ENCODE assay signal across 24 cellular contexts in genomic region chr1:179047637-179048002, GRCh38. TPM values are rescaled to one million over a fixed set of nuclear protein-coding genes. Genes with fewer than 3 reads are reported as not detected.
A peak's percentile ranks its signal among the peaks of the same experiment; 100 is the strongest.
DNase-seq lines count a peak whose midpoint lies in the region; TF ChIP-seq lines count a peak whose summit lies in the region.
"Had no signal": no experiment of that assay in that cellular context is flagged by ENCODE, and none has a peak within 500 bp of the region (broad histone marks: within the 10 kb centered on the region; RNA-seq: fewer than 3 reads in every experiment).

No MANE protein-coding gene starts in this region.

- DNase-seq in activated CD4-positive, alpha-beta T cell treated with anti-CD3 and anti-CD28 coated beads, Interleukin-2, amount 10 ng/mL, durations not matched to agents 7 days and 5 days = no peak
- DNase-seq in activated CD4-positive, alpha-beta T cell treated with anti-CD3 and anti-CD28 coated beads, Interleukin-2, amount 10 ng/mL, durations not matched to agents 24 days and 14 days = no peak
- no peak for DNase-seq in HEK293T (ENCODE audit: extremely low spot score)
- DNase-seq in WERI-Rb-1 = no peak
- no peak for DNase-seq in nephron progenitor cell
- no peak for DNase-seq in activated CD8-positive, alpha-beta memory T cell treated with anti-CD3 and anti-CD28 coated beads, Interleukin-2, amount 50 U/mL, for 48 hours
- DNase-seq in caudate nucleus (lab: John Stamatoyannopoulos, UW) = no peak
- DNase-seq in NCI-H774 (lab: John Stamatoyannopoulos, UW) = no peak
- DNase-seq: activated CD4-positive, alpha-beta T cell treated with anti-CD3 and anti-CD28 coated beads for 1 hour; activated naive CD4-positive, alpha-beta T cell treated with anti-CD3 and anti-CD28 coated beads, Interleukin-2, amount 10 ng/mL, durations not matched to agents 7 days and 5 days; activated T-cell treated with anti-CD3 and anti-CD28 coated beads, Interleukin-2, amount 50 U/mL, for 48 hours; amniotic stem cell; central memory CD4-positive, alpha-beta T cell; dermis blood vessel endothelial cell; DMS53; lower lobe of right lung; NCI-H1092; NCI-H2081; NCI-H510A; nucleus accumbens; SIG-M5; T-cell; upper lobe of right lung had no signal

- no peaks in the 10 kb centered on the region for H3K9me3 ChIP-seq in WERI-Rb-1 (ENCODE audit: severe bottlenecking)
- H3K9me3 ChIP-seq: gastroesophageal sphincter, lower lobe of right lung, upper lobe of right lung had no signal

- no peaks in the 10 kb centered on the region for H3K27me3 Mint-ChIP-seq in activated CD4-positive, alpha-beta T cell treated with anti-CD3 and anti-CD28 coated beads, Interleukin-2, amount 10 ng/mL, durations not matched to agents 7 days and 5 days
- H3K27me3 Mint-ChIP-seq in activated CD4-positive, alpha-beta T cell treated with anti-CD3 and anti-CD28 coated beads, Interleukin-2, amount 10 ng/mL, durations not matched to agents 24 days and 14 days = no peaks in the 10 kb centered on the region
- H3K27me3 Mint-ChIP-seq in nephron progenitor cell (ENCODE audit: low read depth, poor library complexity) = no peaks in the 10 kb centered on the region
- H3K27me3 Mint-ChIP-seq: activated naive CD4-positive, alpha-beta T cell treated with anti-CD3 and anti-CD28 coated beads, Interleukin-2, amount 10 ng/mL, durations not matched to agents 7 days and 5 days; T-cell had no signal

- TF ChIP-seq CTCF in WERI-Rb-1 (IDR thresholded peaks at IDR 0.05; ENCODE audit: low read depth, low read length) (no peak), nephron progenitor cell (IDR thresholded peaks at IDR 0.05) (no peak)

- POLR2A ChIA-PET in activated CD4-positive, alpha-beta T cell treated with anti-CD3 and anti-CD28 coated beads, Interleukin-2, amount 10 ng/mL, durations not matched to agents 7 days and 5 days (lab: Charles Lee) = no interaction called here
- POLR2A ChIA-PET in HEK293T (lab: Yijun Ruan, JAX) = no interaction called here

- no peak overlapping the region for H3K4me3 Mint-ChIP-seq in activated CD4-positive, alpha-beta T cell treated with anti-CD3 and anti-CD28 coated beads, Interleukin-2, amount 10 ng/mL, durations not matched to agents 7 days and 5 days
- H3K4me3 Mint-ChIP-seq in activated CD4-positive, alpha-beta T cell treated with anti-CD3 and anti-CD28 coated beads, Interleukin-2, amount 10 ng/mL, durations not matched to agents 24 days and 14 days = no peak overlapping the region
- no peak overlapping the region for H3K4me3 Mint-ChIP-seq in nephron progenitor cell
- H3K4me3 Mint-ChIP-seq: activated naive CD4-positive, alpha-beta T cell treated with anti-CD3 and anti-CD28 coated beads, Interleukin-2, amount 10 ng/mL, durations not matched to agents 7 days and 5 days; T-cell had no signal

- H3K36me3 Mint-ChIP-seq in activated CD4-positive, alpha-beta T cell treated with anti-CD3 and anti-CD28 coated beads, Interleukin-2, amount 10 ng/mL, durations not matched to agents 7 days and 5 days (ENCODE audit: low read depth) = peaks cover 11% of the 10 kb centered on the region
- peaks cover 9% of the 10 kb centered on the region for H3K36me3 Mint-ChIP-seq in activated CD4-positive, alpha-beta T cell treated with anti-CD3 and anti-CD28 coated beads, Interleukin-2, amount 10 ng/mL, durations not matched to agents 24 days and 14 days (ENCODE audit: low read depth)
- H3K36me3 Mint-ChIP-seq in nephron progenitor cell (ENCODE audit: low read depth) = peaks cover 41% of the 10 kb centered on the region

- peaks cover 24% of the 10 kb centered on the region for H3K36me3 ChIP-seq in WERI-Rb-1
- H3K36me3 ChIP-seq: upper lobe of right lung had no signal

- H3K4me3 ChIP-seq in WERI-Rb-1 (ENCODE audit: low read depth, low read length) = no peak overlapping the region
- H3K4me3 ChIP-seq: gastroesophageal sphincter, lower lobe of right lung, upper lobe of right lung had no signal

- no peaks in the 10 kb centered on the region for H3K9me3 Mint-ChIP-seq in activated CD4-positive, alpha-beta T cell treated with anti-CD3 and anti-CD28 coated beads, Interleukin-2, amount 10 ng/mL, durations not matched to agents 7 days and 5 days
- H3K9me3 Mint-ChIP-seq in activated CD4-positive, alpha-beta T cell treated with anti-CD3 and anti-CD28 coated beads, Interleukin-2, amount 10 ng/mL, durations not matched to agents 24 days and 14 days = no peaks in the 10 kb centered on the region
- peaks cover 11% of the 10 kb centered on the region for H3K9me3 Mint-ChIP-seq in nephron progenitor cell
- H3K9me3 Mint-ChIP-seq: activated naive CD4-positive, alpha-beta T cell treated with anti-CD3 and anti-CD28 coated beads, Interleukin-2, amount 10 ng/mL, durations not matched to agents 7 days and 5 days; T-cell had no signal

- CTCF ChIA-PET in activated CD4-positive, alpha-beta T cell treated with anti-CD3 and anti-CD28 coated beads, Interleukin-2, amount 10 ng/mL, durations not matched to agents 7 days and 5 days (lab: Charles Lee) = no interaction called here
- CTCF ChIA-PET in HEK293T (lab: Yijun Ruan, JAX) = no interaction called here

- peaks cover 6% of the 10 kb centered on the region for H3K4me1 Mint-ChIP-seq in activated CD4-positive, alpha-beta T cell treated with anti-CD3 and anti-CD28 coated beads, Interleukin-2, amount 10 ng/mL, durations not matched to agents 7 days and 5 days
- peaks cover 6% of the 10 kb centered on the region for H3K4me1 Mint-ChIP-seq in activated CD4-positive, alpha-beta T cell treated with anti-CD3 and anti-CD28 coated beads, Interleukin-2, amount 10 ng/mL, durations not matched to agents 24 days and 14 days
- peaks cover 14% of the 10 kb centered on the region for H3K4me1 Mint-ChIP-seq in nephron progenitor cell
- H3K4me1 Mint-ChIP-seq: activated naive CD4-positive, alpha-beta T cell treated with anti-CD3 and anti-CD28 coated beads, Interleukin-2, amount 10 ng/mL, durations not matched to agents 7 days and 5 days had no signal

- intact Hi-C loops in activated CD4-positive, alpha-beta T cell treated with anti-CD3 and anti-CD28 coated beads, Interleukin-2, amount 10 ng/mL, durations not matched to agents 24 days and 14 days (cut with micrococcal nuclease) = no loop called here

- peak overlapping the region; percentile 1 for H3K27ac Mint-ChIP-seq in activated CD4-positive, alpha-beta T cell treated with anti-CD3 and anti-CD28 coated beads, Interleukin-2, amount 10 ng/mL, durations not matched to agents 7 days and 5 days
- H3K27ac Mint-ChIP-seq in activated CD4-positive, alpha-beta T cell treated with anti-CD3 and anti-CD28 coated beads, Interleukin-2, amount 10 ng/mL, durations not matched to agents 24 days and 14 days = no peak overlapping the region
- peak overlapping the region; percentile 74 for H3K27ac Mint-ChIP-seq in nephron progenitor cell
- H3K27ac Mint-ChIP-seq: T-cell had no signal

- H3K27ac ChIP-seq in WERI-Rb-1 (peak overlapping the region; percentile 3), caudate nucleus (ENCODE audit: low read depth, low read length) (no peak overlapping the region)
- H3K27ac ChIP-seq: gastroesophageal sphincter, lower lobe of right lung, upper lobe of right lung had no signal

- H3K27me3 ChIP-seq in WERI-Rb-1 (ENCODE audit: insufficient read depth, low read depth, severe bottlenecking) = no peaks in the 10 kb centered on the region
- H3K27me3 ChIP-seq: gastroesophageal sphincter, upper lobe of right lung had no signal

TF ChIP-seq in HEK293T, 16 proteins besides CTCF, POLR2A, EP300 and RAD21:
- no peak for TF ChIP-seq L3MBTL2 (conservative IDR thresholded peaks at IDR 0.05)
- TF ChIP-seq ELF4 (IDR thresholded peaks at IDR 0.05) = no peak
- no peak for TF ChIP-seq SP1 (IDR thresholded peaks at IDR 0.05)
- no peak for TF ChIP-seq FOXA1 (IDR thresholded peaks at IDR 0.05)
- no peak for TF ChIP-seq CTBP1 (IDR thresholded peaks at IDR 0.05; ENCODE audit: borderline replicate concordance)
- TF ChIP-seq PKNOX1 (IDR thresholded peaks at IDR 0.05) = peak; percentile 88

RNA-seq across cellular contexts. Expression of gene FAM20B, which starts 21.9 kb away (rescaled TPM):
- 10 to 100 TPM; 25.1 to 31.3 TPM for total RNA-seq in activated CD4-positive, alpha-beta T cell treated with anti-CD3 and anti-CD28 coated beads, Interleukin-2, amount 10 ng/mL, durations not matched to agents 7 days and 5 days
- 40.4 and 45.2 TPM in 2 replicates for total RNA-seq in activated CD4-positive, alpha-beta T cell treated with anti-CD3 and anti-CD28 coated beads, Interleukin-2, amount 10 ng/mL, durations not matched to agents 24 days and 14 days

RNA-seq across cellular contexts. Expression of gene TOR3A, which starts 34.2 kb away (rescaled TPM):
- 10 to 100 TPM; 43.9 to 46.6 TPM for total RNA-seq in activated CD4-positive, alpha-beta T cell treated with anti-CD3 and anti-CD28 coated beads, Interleukin-2, amount 10 ng/mL, durations not matched to agents 7 days and 5 days
- 41.6 and 44.3 TPM in 2 replicates for total RNA-seq in activated CD4-positive, alpha-beta T cell treated with anti-CD3 and anti-CD28 coated beads, Interleukin-2, amount 10 ng/mL, durations not matched to agents 24 days and 14 days
